In the genomic region with DNA sequence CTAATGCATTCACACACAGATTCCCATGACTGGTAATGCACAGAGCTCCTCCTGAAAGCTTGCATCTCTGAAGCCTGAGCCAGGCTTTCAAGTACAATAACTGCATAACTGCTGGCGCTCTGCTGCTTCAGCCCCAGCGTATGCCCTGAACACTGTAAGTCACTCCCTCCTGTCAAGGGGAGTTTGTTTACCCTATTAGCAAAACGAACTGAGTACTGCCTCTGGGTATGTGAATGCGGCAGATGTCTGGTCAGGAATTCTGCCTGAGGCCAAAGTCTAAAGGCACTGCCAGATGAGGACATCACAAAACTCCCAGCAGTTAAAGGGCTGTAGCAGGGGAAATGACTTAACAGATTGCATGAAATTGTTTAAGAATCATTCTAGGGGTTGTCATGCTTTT, we compare ENCODE assay signal across 9 cellular contexts.
A peak's percentile ranks its signal among the peaks of the same experiment; 100 is the strongest.
DNase-seq lines count a peak whose midpoint lies in the region; ATAC-seq, FAIRE-seq and TF ChIP-seq lines count a peak whose summit lies in the region.
"Had no signal": no experiment of that assay in that cellular context is flagged by ENCODE, and none has a peak within 500 bp of the region (broad histone marks: within the 10 kb centered on the region; RNA-seq: fewer than 3 reads in every experiment).

No MANE protein-coding gene starts in this region.

- H3K79me1 ChIP-seq in mesenchymal stem cell (replicated peaks; ENCODE audit: low read length, poor library complexity, severe bottlenecking): no peaks in the 10 kb centered on the region

- H2BK120ac ChIP-seq in mesenchymal stem cell (ENCODE audit: low read depth, low read length): no peak overlapping the region

- H4K91ac ChIP-seq in mesenchymal stem cell (ENCODE audit: low read length): no peak overlapping the region

- H3K27me3 Mint-ChIP-seq in astrocyte (ENCODE audit: low read depth, unreplicated experiment): no peaks in the 10 kb centered on the region
- H3K27me3 Mint-ChIP-seq: activated naive CD8-positive, alpha-beta T cell had no signal

- TF ChIP-seq POLR2A in transverse colon (IDR thresholded peaks at IDR 0.05): no peak

- H2AK5ac ChIP-seq in mesenchymal stem cell (ENCODE audit: low read length, severe bottlenecking): no peak overlapping the region

- no peak overlapping the region for H3K23ac ChIP-seq in mesenchymal stem cell (ENCODE audit: low read length in 2 of 2)

- H3K4me1 Mint-ChIP-seq in astrocyte (ENCODE audit: low read depth, unreplicated experiment): no peaks in the 10 kb centered on the region

- H2BK15ac ChIP-seq in mesenchymal stem cell (ENCODE audit: low read depth, poor library complexity, severe bottlenecking): no peak overlapping the region

- H3K4me1 ChIP-seq in astrocyte (ENCODE audit: insufficient read depth, low read length) (peaks cover 4% of the 10 kb centered on the region), mesenchymal stem cell (ENCODE audit: control insufficient read depth, insufficient read depth, low read depth, low read length) (no peaks in the 10 kb centered on the region), transverse colon (no peaks in the 10 kb centered on the region)

- 42% methylated on average over 4 of the region's 4 CpGs for WGBS in mesenchymal stem cell
- WGBS in transverse colon (ENCODE audit: low coverage in 1 of 2), 2 donors: 13 to 20% methylated on average over 1 to 4 of the region's 4 CpGs

- H4K20me1 ChIP-seq in astrocyte (ENCODE audit: insufficient read depth, low read length): no peaks in the 10 kb centered on the region

- H3K27me3 ChIP-seq in astrocyte (ENCODE audit: insufficient read depth, low read length): no peaks in the 10 kb centered on the region
- H3K27me3 ChIP-seq in mesenchymal stem cell (ENCODE audit: control insufficient read depth in 1 of 2, insufficient read depth in 1 of 2, low read length in 2 of 2): peaks cover 0 to 2% of the 10 kb centered on the region in 2 experiments
- H3K27me3 ChIP-seq in transverse colon: no peaks in the 10 kb centered on the region

- no peak overlapping the region for H3K18ac ChIP-seq in mesenchymal stem cell (ENCODE audit: low read depth in 1 of 2, low read length in 2 of 2)

- peaks cover 2% of the 10 kb centered on the region for H3K9me3 Mint-ChIP-seq in astrocyte (ENCODE audit: unreplicated experiment)

- no peak overlapping the region for H4K8ac ChIP-seq in mesenchymal stem cell (ENCODE audit: low read length)

- TF ChIP-seq CTCF in astrocyte (IDR thresholded peaks at IDR 0.05; ENCODE audit: insufficient read depth, low read depth, low read length) (no peak), transverse colon (IDR thresholded peaks at IDR 0.05) (no peak)

- in situ Hi-C loops in transverse colon (cut with MboI; ENCODE audit: low pct_ligation_motif_present in 1 of 4, low pct_unique_long_range_greater_than_20kb in 1 of 4, low sequenced_read_pairs in 3 of 4): no loop called here

- intact Hi-C loops in transverse colon (cut with DNase I; ENCODE audit: low total_unique reads): no loop called here

- H2AFZ ChIP-seq in astrocyte (ENCODE audit: low read depth, low read length) (no peak overlapping the region), mesenchymal stem cell (ENCODE audit: low read depth, low read length) (no peak overlapping the region)

- peak overlapping the region; percentile 9 for H3K27ac ChIP-seq in astrocyte (ENCODE audit: low read depth, low read length)
- no peak overlapping the region for H3K27ac ChIP-seq in mesenchymal stem cell (ENCODE audit: low read length, poor library complexity, severe bottlenecking)
- H3K27ac ChIP-seq in transverse colon: no peak overlapping the region

- ATAC-seq in GM21528 (IDR thresholded peaks at IDR 0.05; ENCODE audit: low FRiP score, unreplicated experiment): no peak

- DNase-seq in Daoy (ENCODE audit: low read depth) (peak; percentile 85), NCI-H2107 (lab: John Stamatoyannopoulos, UW) (peak; percentile 73), astrocyte (ENCODE audit: low read depth) (peak; percentile 91), mesenchymal stem cell (peak; percentile 82), medulla oblongata (ENCODE audit: extremely low spot score) (no peak), transverse colon (no peak)
- no peak for DNase-seq in activated CD4-positive, CD25-positive, alpha-beta regulatory T cell treated with anti-CD3 and anti-CD28 coated beads, Interleukin-2, amount 50 U/mL, for 72 hours

- peaks cover 8% of the 10 kb centered on the region for H3K79me2 ChIP-seq in astrocyte (ENCODE audit: insufficient read depth, low read length)

- H2BK5ac ChIP-seq in mesenchymal stem cell (ENCODE audit: low read depth, low read length, poor library complexity, severe bottlenecking): no peak overlapping the region

- H3K4me3 ChIP-seq in astrocyte (ENCODE audit: insufficient read depth, low read depth, low read length): no peak overlapping the region
- H3K4me3 ChIP-seq in mesenchymal stem cell (ENCODE audit: insufficient read depth in 1 of 2, low read depth in 1 of 2, low read length in 2 of 2): no peak overlapping the region
- H3K4me3 ChIP-seq in transverse colon: no peak overlapping the region

- H3K4ac ChIP-seq in mesenchymal stem cell (ENCODE audit: low read depth in 1 of 2, low read length in 2 of 2): no peak overlapping the region

- no peak overlapping the region for H3K4me3 Mint-ChIP-seq in astrocyte (ENCODE audit: unreplicated experiment)
- H3K4me3 Mint-ChIP-seq: activated naive CD8-positive, alpha-beta T cell had no signal

- no peak overlapping the region for H3K14ac ChIP-seq in mesenchymal stem cell (ENCODE audit: low read length in 2 of 2)

- no peak for TF ChIP-seq EP300 in transverse colon (IDR thresholded peaks at IDR 0.05; ENCODE audit: low read depth)

- no peaks in the 10 kb centered on the region for H3K36me3 ChIP-seq in astrocyte (ENCODE audit: insufficient read depth, low read length)
- H3K36me3 ChIP-seq in mesenchymal stem cell (ENCODE audit: control insufficient read depth in 1 of 2, insufficient read depth in 2 of 2, low read depth in 1 of 2, low read length in 2 of 2): no peaks in the 10 kb centered on the region
- H3K36me3 ChIP-seq in transverse colon: no peaks in the 10 kb centered on the region

- no peak overlapping the region for H3K27ac Mint-ChIP-seq in astrocyte (ENCODE audit: unreplicated experiment)
- H3K27ac Mint-ChIP-seq: activated naive CD8-positive, alpha-beta T cell had no signal

- H3K36me3 Mint-ChIP-seq in astrocyte (ENCODE audit: low read depth, unreplicated experiment): no peaks in the 10 kb centered on the region

- H3K9ac ChIP-seq in astrocyte (ENCODE audit: low read length) (no peak overlapping the region), mesenchymal stem cell (ENCODE audit: low read length) (no peak overlapping the region)

- no peak overlapping the region for H2BK12ac ChIP-seq in mesenchymal stem cell (ENCODE audit: low read length in 2 of 2)

- no peak for FAIRE-seq in astrocyte (lab: Jason Lieb, UNC)

- H3K9me3 ChIP-seq in astrocyte (ENCODE audit: insufficient read depth, low read depth, low read length) (no peaks in the 10 kb centered on the region), mesenchymal stem cell (ENCODE audit: control insufficient read depth, low read length) (peaks cover 6% of the 10 kb centered on the region), transverse colon (no peaks in the 10 kb centered on the region)

- no peak overlapping the region for H3K4me2 ChIP-seq in astrocyte (ENCODE audit: low read length)
- no peak overlapping the region for H3K4me2 ChIP-seq in mesenchymal stem cell (ENCODE audit: low read length, poor library complexity, severe bottlenecking)

Comparison
In these comparisons a context has a peak if more than half of its experiments do, and no peak if none do; other contexts are left out.
1. DNase-seq: peak in Daoy (single experiment), NCI-H2107 (single experiment), astrocyte (single experiment) and mesenchymal stem cell (single experiment); none in medulla oblongata (single experiment), activated CD4-positive, CD25-positive, alpha-beta regulatory T cell treated with anti-CD3 and anti-CD28 coated beads, Interleukin-2, amount 50 U/mL, for 72 hours (single experiment) and transverse colon (single experiment).